ENCODE assay signal across 1 cellular context in the genomic region with DNA sequence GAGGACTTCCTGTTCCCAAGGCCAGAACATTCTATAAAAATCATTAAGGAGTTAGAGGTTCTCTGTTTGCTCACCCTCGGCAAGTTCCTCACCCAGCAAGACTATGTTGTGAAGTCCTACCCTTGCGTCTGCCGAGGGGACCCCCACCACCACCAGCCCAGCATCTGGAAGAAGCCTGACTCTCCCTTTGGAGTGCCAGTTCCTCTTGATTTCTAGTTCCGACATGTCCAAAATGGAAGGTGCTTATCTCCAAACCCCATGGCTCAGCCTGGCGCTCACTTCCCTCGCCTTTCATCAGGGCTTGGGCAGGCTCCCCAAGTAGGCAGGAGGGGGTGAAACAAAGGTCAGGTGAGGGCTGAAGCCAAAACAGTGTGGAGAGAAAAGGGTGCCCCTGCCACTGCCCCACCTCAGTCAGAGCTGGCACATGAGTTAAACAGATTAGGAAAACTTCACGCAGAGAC.
TF ChIP-seq lines count a peak whose summit lies in the region.

No MANE protein-coding gene starts in this region.

TF ChIP-seq in HCT116, 20 proteins besides CTCF, POLR2A, EP300 and RAD21 (continued from another document):
- TF ChIP-seq, protein P1, sequence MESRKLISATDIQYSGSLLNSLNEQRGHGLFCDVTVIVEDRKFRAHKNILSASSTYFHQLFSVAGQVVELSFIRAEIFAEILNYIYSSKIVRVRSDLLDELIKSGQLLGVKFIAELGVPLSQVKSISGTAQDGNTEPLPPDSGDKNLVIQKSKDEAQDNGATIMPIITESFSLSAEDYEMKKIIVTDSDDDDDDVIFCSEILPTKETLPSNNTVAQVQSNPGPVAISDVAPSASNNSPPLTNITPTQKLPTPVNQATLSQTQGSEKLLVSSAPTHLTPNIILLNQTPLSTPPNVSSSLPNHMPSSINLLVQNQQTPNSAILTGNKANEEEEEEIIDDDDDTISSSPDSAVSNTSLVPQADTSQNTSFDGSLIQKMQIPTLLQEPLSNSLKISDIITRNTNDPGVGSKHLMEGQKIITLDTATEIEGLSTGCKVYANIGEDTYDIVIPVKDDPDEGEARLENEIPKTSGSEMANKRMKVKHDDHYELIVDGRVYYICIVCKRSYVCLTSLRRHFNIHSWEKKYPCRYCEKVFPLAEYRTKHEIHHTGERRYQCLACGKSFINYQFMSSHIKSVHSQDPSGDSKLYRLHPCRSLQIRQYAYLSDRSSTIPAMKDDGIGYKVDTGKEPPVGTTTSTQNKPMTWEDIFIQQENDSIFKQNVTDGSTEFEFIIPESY (IDR thresholded peaks at IDR 0.05; ENCODE audit: extremely low read depth, insufficient replicate concordance, low read length): no peak
- no peak for TF ChIP-seq ZNF274 (IDR thresholded peaks at IDR 0.05; ENCODE audit: low read depth, low read length)
- no peak for TF ChIP-seq EGR1 (IDR thresholded peaks at IDR 0.05; ENCODE audit: low read depth)
- TF ChIP-seq YY1 (IDR thresholded peaks at IDR 0.05; ENCODE audit: extremely low read depth, insufficient replicate concordance, low read depth, low read length): no peak
- no peak for TF ChIP-seq SP1 (IDR thresholded peaks at IDR 0.05; ENCODE audit: low read depth)
- no peak for TF ChIP-seq JUND (IDR thresholded peaks at IDR 0.05)
- no peak for TF ChIP-seq CEBPB (IDR thresholded peaks at IDR 0.05; ENCODE audit: low read depth)
- TF ChIP-seq, protein P2, sequence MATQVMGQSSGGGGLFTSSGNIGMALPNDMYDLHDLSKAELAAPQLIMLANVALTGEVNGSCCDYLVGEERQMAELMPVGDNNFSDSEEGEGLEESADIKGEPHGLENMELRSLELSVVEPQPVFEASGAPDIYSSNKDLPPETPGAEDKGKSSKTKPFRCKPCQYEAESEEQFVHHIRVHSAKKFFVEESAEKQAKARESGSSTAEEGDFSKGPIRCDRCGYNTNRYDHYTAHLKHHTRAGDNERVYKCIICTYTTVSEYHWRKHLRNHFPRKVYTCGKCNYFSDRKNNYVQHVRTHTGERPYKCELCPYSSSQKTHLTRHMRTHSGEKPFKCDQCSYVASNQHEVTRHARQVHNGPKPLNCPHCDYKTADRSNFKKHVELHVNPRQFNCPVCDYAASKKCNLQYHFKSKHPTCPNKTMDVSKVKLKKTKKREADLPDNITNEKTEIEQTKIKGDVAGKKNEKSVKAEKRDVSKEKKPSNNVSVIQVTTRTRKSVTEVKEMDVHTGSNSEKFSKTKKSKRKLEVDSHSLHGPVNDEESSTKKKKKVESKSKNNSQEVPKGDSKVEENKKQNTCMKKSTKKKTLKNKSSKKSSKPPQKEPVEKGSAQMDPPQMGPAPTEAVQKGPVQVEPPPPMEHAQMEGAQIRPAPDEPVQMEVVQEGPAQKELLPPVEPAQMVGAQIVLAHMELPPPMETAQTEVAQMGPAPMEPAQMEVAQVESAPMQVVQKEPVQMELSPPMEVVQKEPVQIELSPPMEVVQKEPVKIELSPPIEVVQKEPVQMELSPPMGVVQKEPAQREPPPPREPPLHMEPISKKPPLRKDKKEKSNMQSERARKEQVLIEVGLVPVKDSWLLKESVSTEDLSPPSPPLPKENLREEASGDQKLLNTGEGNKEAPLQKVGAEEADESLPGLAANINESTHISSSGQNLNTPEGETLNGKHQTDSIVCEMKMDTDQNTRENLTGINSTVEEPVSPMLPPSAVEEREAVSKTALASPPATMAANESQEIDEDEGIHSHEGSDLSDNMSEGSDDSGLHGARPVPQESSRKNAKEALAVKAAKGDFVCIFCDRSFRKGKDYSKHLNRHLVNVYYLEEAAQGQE (IDR thresholded peaks at IDR 0.05; ENCODE audit: low read depth): no peak
- TF ChIP-seq ELF1 (IDR thresholded peaks at IDR 0.05; ENCODE audit: borderline replicate concordance, low read depth): no peak
- TF ChIP-seq, protein P3, sequence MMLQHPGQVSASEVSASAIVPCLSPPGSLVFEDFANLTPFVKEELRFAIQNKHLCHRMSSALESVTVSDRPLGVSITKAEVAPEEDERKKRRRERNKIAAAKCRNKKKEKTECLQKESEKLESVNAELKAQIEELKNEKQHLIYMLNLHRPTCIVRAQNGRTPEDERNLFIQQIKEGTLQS (IDR thresholded peaks at IDR 0.05): no peak
